ENCODE assay signal across 18 cellular contexts in genomic region chr9:95815153-95815552, GRCh38.
DNase-seq lines count a peak whose midpoint lies in the region; ATAC-seq and TF ChIP-seq lines count a peak whose summit lies in the region.
"Had no signal": no experiment of that assay in that cellular context is flagged by ENCODE, and none has a peak within 500 bp of the region (broad histone marks: within the 10 kb centered on the region; RNA-seq: fewer than 3 reads in every experiment).

No MANE protein-coding gene starts in this region.

- TF ChIP-seq CTCF in choroid plexus epithelial cell (conservative IDR thresholded peaks at IDR 0.05; ENCODE audit: low read depth, low read length), result no peak

- H3K4me3 ChIP-seq in choroid plexus epithelial cell (ENCODE audit: low read depth, low read length), result no peak overlapping the region
- H3K4me3 ChIP-seq in right cardiac atrium (ENCODE audit: low read length), result no peak overlapping the region
- H3K4me3 ChIP-seq: right atrium auricular region had no signal

- H3K4me1 ChIP-seq in right cardiac atrium (ENCODE audit: control insufficient read depth, insufficient read depth, low read length), result no peaks in the 10 kb centered on the region
- H3K4me1 ChIP-seq: right atrium auricular region had no signal

- H3K27ac ChIP-seq in right cardiac atrium (ENCODE audit: low read length), result no peak overlapping the region
- H3K27ac ChIP-seq: right atrium auricular region had no signal

- no peak for ATAC-seq in right cardiac atrium
- ATAC-seq: activated naive CD8-positive, alpha-beta T cell treated with anti-CD3 and anti-CD28 coated beads, Interleukin-2, amount 50 U/mL, for 24 hours had no signal

- intact Hi-C loops in right cardiac atrium (cut with DNase I), result no loop called here

- H3K27me3 ChIP-seq in right cardiac atrium (ENCODE audit: control insufficient read depth, insufficient read depth), result no peaks in the 10 kb centered on the region
- H3K27me3 ChIP-seq: right atrium auricular region had no signal

- 88% methylated on average over 17 of the region's 17 CpGs for WGBS in right cardiac atrium

- no peaks in the 10 kb centered on the region for H3K9me3 ChIP-seq in right cardiac atrium (ENCODE audit: control insufficient read depth, low read length)
- H3K9me3 ChIP-seq: Caco-2, right atrium auricular region had no signal

- DNase-seq in EL (peak; percentile 61), choroid plexus epithelial cell (ENCODE audit: low read depth) (peak; percentile 85), non-pigmented ciliary epithelial cell (ENCODE audit: low read depth) (peak; percentile 61), hippocampal formation (lab: John Stamatoyannopoulos, UW) (no peak), HuH-7 (ENCODE audit: low spot score) (no peak), NCI-H345 treated with DMSO at 0.1 percent for 48 hours (lab: John Stamatoyannopoulos, UW; ENCODE audit: unreplicated experiment) (no peak), right cardiac atrium (no peak)
- DNase-seq: activated B cell treated with CpG ODN at 0.5 μM for 24 hours; activated naive CD8-positive, alpha-beta T cell treated with anti-CD3 and anti-CD28 coated beads, Interleukin-2, amount 50 U/mL, for 24 hours; AML-193; Caco-2; cerebellar nuclear complex; NCI-H2107; NCI-H69; OCI-M1; stimulated activated CD4-positive, alpha-beta T cell treated with anti-CD3 and anti-CD28 coated beads, Interleukin-1b, Interleukin-23, amount 100 ng/mL, for 48 hours had no signal

TF ChIP-seq in PFSK-1, 5 proteins besides CTCF, POLR2A, EP300 and RAD21:
- TF ChIP-seq POLR2AphosphoS5 (IDR thresholded peaks at IDR 0.05; ENCODE audit: low read depth, low read length), result no peak
- peak; percentile 78 for TF ChIP-seq FOXP2 (optimal IDR thresholded peaks at IDR 0.05; ENCODE audit: borderline replicate concordance, extremely low read depth, extremely low read length, insufficient read depth)

Comparison
In these comparisons a context has a peak if more than half of its experiments do, and no peak if none do; other contexts are left out.
1. DNase-seq: peak in EL (single experiment), choroid plexus epithelial cell (single experiment) and non-pigmented ciliary epithelial cell (single experiment); none in hippocampal formation (0 of 2), HuH-7 (single experiment), NCI-H345 treated with DMSO at 0.1 percent for 48 hours (single experiment) and right cardiac atrium (0 of 3).